1 cellular context compared by ENCODE assay signal in genomic region chrX:136214551-136214950, GRCh38.
TF ChIP-seq lines count a peak whose summit lies in the region.

No MANE protein-coding gene starts in this region.

TF ChIP-seq in IMR-90, 13 proteins besides CTCF, POLR2A, EP300 and RAD21:
- no peak for TF ChIP-seq RCOR1 (IDR thresholded peaks at IDR 0.05; ENCODE audit: insufficient replicate concordance, low read length)
- TF ChIP-seq MAZ (IDR thresholded peaks at IDR 0.05; ENCODE audit: borderline replicate concordance, low read depth, low read length) = no peak
- TF ChIP-seq, protein P1, sequence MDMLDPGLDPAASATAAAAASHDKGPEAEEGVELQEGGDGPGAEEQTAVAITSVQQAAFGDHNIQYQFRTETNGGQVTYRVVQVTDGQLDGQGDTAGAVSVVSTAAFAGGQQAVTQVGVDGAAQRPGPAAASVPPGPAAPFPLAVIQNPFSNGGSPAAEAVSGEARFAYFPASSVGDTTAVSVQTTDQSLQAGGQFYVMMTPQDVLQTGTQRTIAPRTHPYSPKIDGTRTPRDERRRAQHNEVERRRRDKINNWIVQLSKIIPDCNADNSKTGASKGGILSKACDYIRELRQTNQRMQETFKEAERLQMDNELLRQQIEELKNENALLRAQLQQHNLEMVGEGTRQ (IDR thresholded peaks at IDR 0.05; ENCODE audit: low read depth, low read length) = peak; percentile 16; the same call in 1 of the 2 replicates
- TF ChIP-seq MAFK (IDR thresholded peaks at IDR 0.05; ENCODE audit: low read depth, low read length) = peak; percentile 75
- no peak for TF ChIP-seq CHD1 (IDR thresholded peaks at IDR 0.05; ENCODE audit: low read depth, low read length)
- TF ChIP-seq BHLHE40 (IDR thresholded peaks at IDR 0.05; ENCODE audit: low read depth, low read length) = peak; percentile 89; the same call in 1 of the 2 replicates
- 0 out of 2 replicates have a peak, but pooled peaks have one; percentile 16 for TF ChIP-seq MXI1 (IDR thresholded peaks at IDR 0.05; ENCODE audit: borderline replicate concordance, low read depth, low read length)
- no peak for TF ChIP-seq RFX5 (IDR thresholded peaks at IDR 0.05; ENCODE audit: low read depth, low read length)
- TF ChIP-seq CEBPB (IDR thresholded peaks at IDR 0.05; ENCODE audit: low read depth, low read length) = no peak
- no peak for TF ChIP-seq FOS (IDR thresholded peaks at IDR 0.05; ENCODE audit: low read depth, low read length)
- TF ChIP-seq NFE2L2 (IDR thresholded peaks at IDR 0.05; ENCODE audit: low read depth, low read length) = no peak
